1 cellular context compared by ENCODE assay signal in the genomic region with DNA sequence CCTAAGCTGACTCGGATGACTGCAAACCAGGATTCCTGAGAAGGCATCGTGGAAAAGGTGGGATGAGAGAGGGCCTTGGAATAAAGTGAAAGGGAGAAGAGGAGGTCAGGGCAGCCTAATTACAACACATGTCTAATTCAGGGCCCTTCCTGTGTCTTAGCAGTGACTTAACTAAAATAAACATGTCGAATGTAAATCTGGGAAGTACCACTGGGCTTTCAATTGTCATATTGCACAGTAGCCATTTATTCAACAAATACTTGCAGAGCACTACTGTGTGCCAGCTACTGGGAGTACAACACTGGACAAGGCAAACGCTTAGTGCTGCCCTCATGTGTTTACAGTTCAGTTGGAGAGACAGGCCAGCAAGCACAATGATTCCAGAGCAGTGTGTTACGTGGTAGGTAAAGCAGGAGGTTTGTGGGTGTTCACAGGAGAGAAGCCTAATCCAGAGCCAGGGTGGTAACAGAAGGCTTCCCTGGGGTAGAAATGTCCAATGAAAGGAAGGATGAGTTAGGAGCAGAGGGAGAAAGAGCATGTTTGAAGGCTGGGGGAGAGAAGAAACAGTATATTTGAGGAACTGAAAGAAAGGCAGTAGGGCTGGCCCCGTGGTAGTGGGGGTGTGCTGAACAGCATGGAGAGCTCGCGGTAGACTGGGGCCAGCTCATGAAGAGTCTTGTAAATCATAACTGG.
TF ChIP-seq lines count a peak whose summit lies in the region.

No MANE protein-coding gene starts in this region.

TF ChIP-seq in GM12878, 131 proteins besides CTCF, POLR2A, EP300 and RAD21 (continued from another document):
- TF ChIP-seq DPF2 (IDR thresholded peaks at IDR 0.05) (peak; percentile 92), SPI1 (IDR thresholded peaks at IDR 0.05; ENCODE audit: borderline replicate concordance, insufficient read depth, low read depth, low read length) (peak; percentile 97), RELA (IDR thresholded peaks at IDR 0.05; ENCODE audit: borderline replicate concordance, partially characterized antibody) (no peak), NKRF (conservative IDR thresholded peaks at IDR 0.05) (no peak), RB1 (IDR thresholded peaks at IDR 0.05; ENCODE audit: borderline replicate concordance) (no peak), CREB1 (IDR thresholded peaks at IDR 0.05; ENCODE audit: low read depth) (no peak), YY1 (IDR thresholded peaks at IDR 0.05; ENCODE audit: low read depth, low read length) (0 out of 2 replicates have a peak, but pooled peaks have one; percentile 13), RUNX3 (IDR thresholded peaks at IDR 0.05; ENCODE audit: low read length) (peak; percentile 34; the same call in 1 of the 2 replicates), SRF (IDR thresholded peaks at IDR 0.05; ENCODE audit: low read depth in 2 of 2, low read length in 2 of 2) (no peak), NRF1 (conservative IDR thresholded peaks at IDR 0.05; ENCODE audit: low read depth, low read length) (no peak), MTA2 (IDR thresholded peaks at IDR 0.05; ENCODE audit: low read depth) (peak; percentile 61; the same call in 1 of the 2 replicates), BHLHE40 (IDR thresholded peaks at IDR 0.05; ENCODE audit: borderline replicate concordance in 1 of 2, low read depth in 2 of 2, low read length in 1 of 2) (no peak), JUND (IDR thresholded peaks at IDR 0.05; ENCODE audit: low read depth, low read length) (no peak), HDGF (IDR thresholded peaks at IDR 0.05) (peak; percentile 94), RELB (IDR thresholded peaks at IDR 0.05; ENCODE audit: low read depth) (peak; percentile 78; the same call in 1 of the 2 replicates), PML (IDR thresholded peaks at IDR 0.05; ENCODE audit: low read length) (no peak), MTA3 (IDR thresholded peaks at IDR 0.05; ENCODE audit: borderline replicate concordance, low read length) (0 out of 2 replicates have a peak, but pooled peaks have one; percentile 42), CHD2 (IDR thresholded peaks at IDR 0.05; ENCODE audit: borderline replicate concordance, low read depth, low read length) (0 out of 2 replicates have a peak, but pooled peaks have one; percentile 34), ZBTB4 (CRISPR knock-in tag; IDR thresholded peaks at IDR 0.05) (no peak), BCL11A (IDR thresholded peaks at IDR 0.05; ENCODE audit: low read depth, low read length) (peak; percentile 38; the same call in 1 of the 2 replicates), KDM1A (IDR thresholded peaks at IDR 0.05; ENCODE audit: borderline replicate concordance) (no peak), ZNF687 (IDR thresholded peaks at IDR 0.05) (no peak)
- TF ChIP-seq, protein P1, sequence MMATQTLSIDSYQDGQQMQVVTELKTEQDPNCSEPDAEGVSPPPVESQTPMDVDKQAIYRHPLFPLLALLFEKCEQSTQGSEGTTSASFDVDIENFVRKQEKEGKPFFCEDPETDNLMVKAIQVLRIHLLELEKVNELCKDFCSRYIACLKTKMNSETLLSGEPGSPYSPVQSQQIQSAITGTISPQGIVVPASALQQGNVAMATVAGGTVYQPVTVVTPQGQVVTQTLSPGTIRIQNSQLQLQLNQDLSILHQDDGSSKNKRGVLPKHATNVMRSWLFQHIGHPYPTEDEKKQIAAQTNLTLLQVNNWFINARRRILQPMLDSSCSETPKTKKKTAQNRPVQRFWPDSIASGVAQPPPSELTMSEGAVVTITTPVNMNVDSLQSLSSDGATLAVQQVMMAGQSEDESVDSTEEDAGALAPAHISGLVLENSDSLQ (IDR thresholded peaks at IDR 0.05) = no peak
- TF ChIP-seq, protein P2, sequence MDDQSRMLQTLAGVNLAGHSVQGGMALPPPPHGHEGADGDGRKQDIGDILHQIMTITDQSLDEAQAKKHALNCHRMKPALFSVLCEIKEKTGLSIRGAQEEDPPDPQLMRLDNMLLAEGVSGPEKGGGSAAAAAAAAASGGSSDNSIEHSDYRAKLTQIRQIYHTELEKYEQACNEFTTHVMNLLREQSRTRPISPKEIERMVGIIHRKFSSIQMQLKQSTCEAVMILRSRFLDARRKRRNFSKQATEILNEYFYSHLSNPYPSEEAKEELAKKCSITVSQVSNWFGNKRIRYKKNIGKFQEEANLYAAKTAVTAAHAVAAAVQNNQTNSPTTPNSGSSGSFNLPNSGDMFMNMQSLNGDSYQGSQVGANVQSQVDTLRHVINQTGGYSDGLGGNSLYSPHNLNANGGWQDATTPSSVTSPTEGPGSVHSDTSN (IDR thresholded peaks at IDR 0.05; ENCODE audit: insufficient replicate concordance, low read depth, low read length) = no peak
- TF ChIP-seq, protein P3, sequence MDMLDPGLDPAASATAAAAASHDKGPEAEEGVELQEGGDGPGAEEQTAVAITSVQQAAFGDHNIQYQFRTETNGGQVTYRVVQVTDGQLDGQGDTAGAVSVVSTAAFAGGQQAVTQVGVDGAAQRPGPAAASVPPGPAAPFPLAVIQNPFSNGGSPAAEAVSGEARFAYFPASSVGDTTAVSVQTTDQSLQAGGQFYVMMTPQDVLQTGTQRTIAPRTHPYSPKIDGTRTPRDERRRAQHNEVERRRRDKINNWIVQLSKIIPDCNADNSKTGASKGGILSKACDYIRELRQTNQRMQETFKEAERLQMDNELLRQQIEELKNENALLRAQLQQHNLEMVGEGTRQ (IDR thresholded peaks at IDR 0.05; ENCODE audit: borderline replicate concordance, low read depth, low read length) = no peak
- TF ChIP-seq, protein P4, sequence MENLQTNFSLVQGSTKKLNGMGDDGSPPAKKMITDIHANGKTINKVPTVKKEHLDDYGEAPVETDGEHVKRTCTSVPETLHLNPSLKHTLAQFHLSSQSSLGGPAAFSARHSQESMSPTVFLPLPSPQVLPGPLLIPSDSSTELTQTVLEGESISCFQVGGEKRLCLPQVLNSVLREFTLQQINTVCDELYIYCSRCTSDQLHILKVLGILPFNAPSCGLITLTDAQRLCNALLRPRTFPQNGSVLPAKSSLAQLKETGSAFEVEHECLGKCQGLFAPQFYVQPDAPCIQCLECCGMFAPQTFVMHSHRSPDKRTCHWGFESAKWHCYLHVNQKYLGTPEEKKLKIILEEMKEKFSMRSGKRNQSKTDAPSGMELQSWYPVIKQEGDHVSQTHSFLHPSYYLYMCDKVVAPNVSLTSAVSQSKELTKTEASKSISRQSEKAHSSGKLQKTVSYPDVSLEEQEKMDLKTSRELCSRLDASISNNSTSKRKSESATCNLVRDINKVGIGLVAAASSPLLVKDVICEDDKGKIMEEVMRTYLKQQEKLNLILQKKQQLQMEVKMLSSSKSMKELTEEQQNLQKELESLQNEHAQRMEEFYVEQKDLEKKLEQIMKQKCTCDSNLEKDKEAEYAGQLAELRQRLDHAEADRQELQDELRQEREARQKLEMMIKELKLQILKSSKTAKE (IDR thresholded peaks at IDR 0.05; ENCODE audit: low read depth, poor library complexity, severe bottlenecking) = peak; percentile 34
